In the genomic region with DNA sequence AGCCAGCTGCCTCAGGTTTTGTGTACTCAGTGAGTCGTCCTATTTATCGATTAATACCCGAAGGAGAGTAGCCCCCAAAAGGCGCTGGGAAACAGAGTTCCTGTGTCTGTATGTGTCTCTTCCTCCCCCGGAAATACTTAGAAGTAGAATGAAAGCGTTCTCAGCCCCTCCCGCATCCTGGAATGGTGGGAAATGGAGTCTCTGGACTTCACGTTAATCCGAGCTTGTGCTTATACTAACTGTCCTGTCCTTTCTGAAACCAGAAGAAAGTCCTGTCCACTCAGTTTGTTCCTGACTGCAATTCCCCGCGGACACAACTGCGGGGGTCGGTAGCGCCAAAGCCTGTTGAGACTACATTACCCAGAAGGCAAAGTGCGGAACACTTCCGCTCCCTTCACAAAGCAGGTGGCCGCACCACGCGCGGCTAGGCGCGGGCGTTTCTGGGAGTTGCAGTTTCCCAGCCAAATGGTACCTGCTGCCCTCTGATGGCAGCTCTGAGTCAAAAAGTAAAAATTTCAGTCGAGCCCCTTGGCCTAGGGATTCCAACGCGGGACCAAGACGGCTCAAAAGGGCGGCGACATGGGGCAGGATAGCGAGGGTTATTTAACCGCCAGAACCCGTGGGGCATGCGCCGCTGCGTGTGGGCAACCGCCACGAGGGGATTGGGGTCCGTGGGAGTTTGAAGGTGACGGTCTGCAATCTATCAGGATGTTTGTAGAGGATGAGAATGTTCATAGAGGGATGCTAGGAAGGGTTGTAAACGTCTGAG, we compare ENCODE assay signal across 1 cellular context.
TF ChIP-seq lines count a peak whose summit lies in the region.

No MANE protein-coding gene starts in this region.

TF ChIP-seq in K562, 482 proteins besides CTCF, POLR2A, EP300 and RAD21 (continues in another document):
- TF ChIP-seq BMI1 (IDR thresholded peaks at IDR 0.05; ENCODE audit: low read length) (no peak), MAZ (CRISPR knock-in tag; conservative IDR thresholded peaks at IDR 0.05 in 1 of 2, IDR thresholded peaks at IDR 0.05 in 1 of 2) (peak; percentile 91 to 94), ZZZ3 (IDR thresholded peaks at IDR 0.05) (no peak), FIP1L1 (IDR thresholded peaks at IDR 0.05; ENCODE audit: low read depth, low read length, poor library complexity, severe bottlenecking) (no peak), HDAC8 (tag; IDR thresholded peaks at IDR 0.05) (no peak), POLR3A (IDR thresholded peaks at IDR 0.05; ENCODE audit: borderline replicate concordance, extremely low read depth, insufficient read depth, insufficient read length) (no peak), HDAC1 (IDR thresholded peaks at IDR 0.05) (0 out of 4 replicates have a peak, but pooled peaks of 1 of the 2 experiments have one; percentile 5), RBM17 (IDR thresholded peaks at IDR 0.05; ENCODE audit: borderline replicate concordance, low read depth, low read length) (no peak), ZNF444 (CRISPR knock-in tag; IDR thresholded peaks at IDR 0.05) (no peak), RBM39 (optimal IDR thresholded peaks at IDR 0.05; ENCODE audit: low read depth, low read length) (peak; percentile 32), PHF8 (IDR thresholded peaks at IDR 0.05; ENCODE audit: borderline replicate concordance, low read length) (peak; percentile 30; the same call in 1 of the 2 replicates), NR2F6 (CRISPR knock-in tag; IDR thresholded peaks at IDR 0.05) (0 out of 2 replicates have a peak, but pooled peaks have one; percentile 31), ZBED1 (IDR thresholded peaks at IDR 0.05) (no peak; the same call in 1 of the 2 replicates), NCOR1 (IDR thresholded peaks at IDR 0.05) (no peak), KDM2B (CRISPR knock-in tag; IDR thresholded peaks at IDR 0.05) (no peak), EP400 (IDR thresholded peaks at IDR 0.05) (peak; percentile 80), SMARCA4 (IDR thresholded peaks at IDR 0.05) (no peak), PPARD (CRISPR knock-in tag; IDR thresholded peaks at IDR 0.05) (no peak), ZNF212 (CRISPR knock-in tag; IDR thresholded peaks at IDR 0.05) (peak; percentile 64; the same call in 1 of the 2 replicates), SOX6 (IDR thresholded peaks at IDR 0.05) (peak; percentile 13; the same call in 1 of the 2 replicates), ZNF699 (CRISPR knock-in tag; IDR thresholded peaks at IDR 0.05; ENCODE audit: insufficient replicate concordance) (no peak), CBX2 (IDR thresholded peaks at IDR 0.05; ENCODE audit: insufficient read depth, low read length, poor library complexity, severe bottlenecking) (no peak), GATA2 (CRISPR knock-in tag; IDR thresholded peaks at IDR 0.05) (no peak), ZNF707 (CRISPR knock-in tag; conservative IDR thresholded peaks at IDR 0.05) (no peak), ZNF583 (CRISPR knock-in tag; IDR thresholded peaks at IDR 0.05) (peak; percentile 82), NONO (IDR thresholded peaks at IDR 0.05; ENCODE audit: low read depth in 2 of 2, low read length in 1 of 2) (no peak), POLR2H (tag; IDR thresholded peaks at IDR 0.05; ENCODE audit: low read depth) (0 out of 2 replicates have a peak, but pooled peaks have one; percentile 44), NFXL1 (CRISPR knock-in tag; IDR thresholded peaks at IDR 0.05) (0 out of 2 replicates have a peak, but pooled peaks have one; percentile 56), HMGN3 (IDR thresholded peaks at IDR 0.05; ENCODE audit: borderline replicate concordance, extremely low read depth, insufficient read length, low read depth, low read length) (no peak), E2F3 (CRISPR knock-in tag; IDR thresholded peaks at IDR 0.05) (peak; percentile 76; the same call in 1 of the 2 replicates), BRF1 (IDR thresholded peaks at IDR 0.05; ENCODE audit: borderline replicate concordance, extremely low read depth, insufficient read length) (no peak), MEIS2 (IDR thresholded peaks at IDR 0.05; ENCODE audit: partially characterized antibody) (no peak), SAFB (IDR thresholded peaks at IDR 0.05; ENCODE audit: borderline replicate concordance, low read depth, low read length) (peak; percentile 33; the same call in 1 of the 2 replicates), ETV5 (CRISPR knock-in tag; IDR thresholded peaks at IDR 0.05; ENCODE audit: low read depth) (peak; percentile 93), HDAC3 (IDR thresholded peaks at IDR 0.05; ENCODE audit: borderline replicate concordance, partially characterized antibody) (no peak), MEF2A (IDR thresholded peaks at IDR 0.05; ENCODE audit: control insufficient read depth, low read depth, low read length) (0 out of 2 replicates have a peak, but pooled peaks have one; percentile 40), MEF2D (tag; conservative IDR thresholded peaks at IDR 0.05; ENCODE audit: low read depth) (peak; percentile 58; the same call in 1 of the 2 replicates), OTX1 (CRISPR knock-in tag; IDR thresholded peaks at IDR 0.05) (peak; percentile 77; the same call in 1 of the 2 replicates), ARID2 (IDR thresholded peaks at IDR 0.05) (no peak), ETV6 (IDR thresholded peaks at IDR 0.05; ENCODE audit: borderline replicate concordance in 1 of 2, low read depth in 2 of 2, low read length in 1 of 2) (no peak), ETV6 (CRISPR knock-in tag; IDR thresholded peaks at IDR 0.05; ENCODE audit: borderline replicate concordance) (no peak)
- TF ChIP-seq, protein P1, sequence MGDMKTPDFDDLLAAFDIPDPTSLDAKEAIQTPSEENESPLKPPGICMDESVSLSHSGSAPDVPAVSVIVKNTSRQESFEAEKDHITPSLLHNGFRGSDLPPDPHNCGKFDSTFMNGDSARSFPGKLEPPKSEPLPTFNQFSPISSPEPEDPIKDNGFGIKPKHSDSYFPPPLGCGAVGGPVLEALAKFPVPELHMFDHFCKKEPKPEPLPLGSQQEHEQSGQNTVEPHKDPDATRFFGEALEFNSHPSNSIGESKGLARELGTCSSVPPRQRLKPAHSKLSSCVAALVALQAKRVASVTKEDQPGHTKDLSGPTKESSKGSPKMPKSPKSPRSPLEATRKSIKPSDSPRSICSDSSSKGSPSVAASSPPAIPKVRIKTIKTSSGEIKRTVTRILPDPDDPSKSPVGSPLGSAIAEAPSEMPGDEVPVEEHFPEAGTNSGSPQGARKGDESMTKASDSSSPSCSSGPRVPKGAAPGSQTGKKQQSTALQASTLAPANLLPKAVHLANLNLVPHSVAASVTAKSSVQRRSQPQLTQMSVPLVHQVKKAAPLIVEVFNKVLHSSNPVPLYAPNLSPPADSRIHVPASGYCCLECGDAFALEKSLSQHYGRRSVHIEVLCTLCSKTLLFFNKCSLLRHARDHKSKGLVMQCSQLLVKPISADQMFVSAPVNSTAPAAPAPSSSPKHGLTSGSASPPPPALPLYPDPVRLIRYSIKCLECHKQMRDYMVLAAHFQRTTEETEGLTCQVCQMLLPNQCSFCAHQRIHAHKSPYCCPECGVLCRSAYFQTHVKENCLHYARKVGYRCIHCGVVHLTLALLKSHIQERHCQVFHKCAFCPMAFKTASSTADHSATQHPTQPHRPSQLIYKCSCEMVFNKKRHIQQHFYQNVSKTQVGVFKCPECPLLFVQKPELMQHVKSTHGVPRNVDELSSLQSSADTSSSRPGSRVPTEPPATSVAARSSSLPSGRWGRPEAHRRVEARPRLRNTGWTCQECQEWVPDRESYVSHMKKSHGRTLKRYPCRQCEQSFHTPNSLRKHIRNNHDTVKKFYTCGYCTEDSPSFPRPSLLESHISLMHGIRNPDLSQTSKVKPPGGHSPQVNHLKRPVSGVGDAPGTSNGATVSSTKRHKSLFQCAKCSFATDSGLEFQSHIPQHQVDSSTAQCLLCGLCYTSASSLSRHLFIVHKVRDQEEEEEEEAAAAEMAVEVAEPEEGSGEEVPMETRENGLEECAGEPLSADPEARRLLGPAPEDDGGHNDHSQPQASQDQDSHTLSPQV (IDR thresholded peaks at IDR 0.05) = peak; percentile 91
- TF ChIP-seq, protein P2, sequence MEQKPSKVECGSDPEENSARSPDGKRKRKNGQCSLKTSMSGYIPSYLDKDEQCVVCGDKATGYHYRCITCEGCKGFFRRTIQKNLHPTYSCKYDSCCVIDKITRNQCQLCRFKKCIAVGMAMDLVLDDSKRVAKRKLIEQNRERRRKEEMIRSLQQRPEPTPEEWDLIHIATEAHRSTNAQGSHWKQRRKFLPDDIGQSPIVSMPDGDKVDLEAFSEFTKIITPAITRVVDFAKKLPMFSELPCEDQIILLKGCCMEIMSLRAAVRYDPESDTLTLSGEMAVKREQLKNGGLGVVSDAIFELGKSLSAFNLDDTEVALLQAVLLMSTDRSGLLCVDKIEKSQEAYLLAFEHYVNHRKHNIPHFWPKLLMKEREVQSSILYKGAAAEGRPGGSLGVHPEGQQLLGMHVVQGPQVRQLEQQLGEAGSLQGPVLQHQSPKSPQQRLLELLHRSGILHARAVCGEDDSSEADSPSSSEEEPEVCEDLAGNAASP (IDR thresholded peaks at IDR 0.05) = no peak
- TF ChIP-seq, protein P3, sequence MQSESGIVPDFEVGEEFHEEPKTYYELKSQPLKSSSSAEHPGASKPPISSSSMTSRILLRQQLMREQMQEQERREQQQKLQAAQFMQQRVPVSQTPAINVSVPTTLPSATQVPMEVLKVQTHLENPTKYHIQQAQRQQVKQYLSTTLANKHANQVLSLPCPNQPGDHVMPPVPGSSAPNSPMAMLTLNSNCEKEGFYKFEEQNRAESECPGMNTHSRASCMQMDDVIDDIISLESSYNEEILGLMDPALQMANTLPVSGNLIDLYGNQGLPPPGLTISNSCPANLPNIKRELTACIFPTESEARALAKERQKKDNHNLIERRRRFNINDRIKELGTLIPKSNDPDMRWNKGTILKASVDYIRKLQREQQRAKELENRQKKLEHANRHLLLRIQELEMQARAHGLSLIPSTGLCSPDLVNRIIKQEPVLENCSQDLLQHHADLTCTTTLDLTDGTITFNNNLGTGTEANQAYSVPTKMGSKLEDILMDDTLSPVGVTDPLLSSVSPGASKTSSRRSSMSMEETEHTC (IDR thresholded peaks at IDR 0.05) = peak; percentile 58; the same call in 1 of the 2 replicates
- TF ChIP-seq, protein P4, sequence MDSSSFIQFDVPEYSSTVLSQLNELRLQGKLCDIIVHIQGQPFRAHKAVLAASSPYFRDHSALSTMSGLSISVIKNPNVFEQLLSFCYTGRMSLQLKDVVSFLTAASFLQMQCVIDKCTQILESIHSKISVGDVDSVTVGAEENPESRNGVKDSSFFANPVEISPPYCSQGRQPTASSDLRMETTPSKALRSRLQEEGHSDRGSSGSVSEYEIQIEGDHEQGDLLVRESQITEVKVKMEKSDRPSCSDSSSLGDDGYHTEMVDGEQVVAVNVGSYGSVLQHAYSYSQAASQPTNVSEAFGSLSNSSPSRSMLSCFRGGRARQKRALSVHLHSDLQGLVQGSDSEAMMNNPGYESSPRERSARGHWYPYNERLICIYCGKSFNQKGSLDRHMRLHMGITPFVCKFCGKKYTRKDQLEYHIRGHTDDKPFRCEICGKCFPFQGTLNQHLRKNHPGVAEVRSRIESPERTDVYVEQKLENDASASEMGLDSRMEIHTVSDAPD (CRISPR knock-in tag; IDR thresholded peaks at IDR 0.05) = no peak
- TF ChIP-seq, protein P5, sequence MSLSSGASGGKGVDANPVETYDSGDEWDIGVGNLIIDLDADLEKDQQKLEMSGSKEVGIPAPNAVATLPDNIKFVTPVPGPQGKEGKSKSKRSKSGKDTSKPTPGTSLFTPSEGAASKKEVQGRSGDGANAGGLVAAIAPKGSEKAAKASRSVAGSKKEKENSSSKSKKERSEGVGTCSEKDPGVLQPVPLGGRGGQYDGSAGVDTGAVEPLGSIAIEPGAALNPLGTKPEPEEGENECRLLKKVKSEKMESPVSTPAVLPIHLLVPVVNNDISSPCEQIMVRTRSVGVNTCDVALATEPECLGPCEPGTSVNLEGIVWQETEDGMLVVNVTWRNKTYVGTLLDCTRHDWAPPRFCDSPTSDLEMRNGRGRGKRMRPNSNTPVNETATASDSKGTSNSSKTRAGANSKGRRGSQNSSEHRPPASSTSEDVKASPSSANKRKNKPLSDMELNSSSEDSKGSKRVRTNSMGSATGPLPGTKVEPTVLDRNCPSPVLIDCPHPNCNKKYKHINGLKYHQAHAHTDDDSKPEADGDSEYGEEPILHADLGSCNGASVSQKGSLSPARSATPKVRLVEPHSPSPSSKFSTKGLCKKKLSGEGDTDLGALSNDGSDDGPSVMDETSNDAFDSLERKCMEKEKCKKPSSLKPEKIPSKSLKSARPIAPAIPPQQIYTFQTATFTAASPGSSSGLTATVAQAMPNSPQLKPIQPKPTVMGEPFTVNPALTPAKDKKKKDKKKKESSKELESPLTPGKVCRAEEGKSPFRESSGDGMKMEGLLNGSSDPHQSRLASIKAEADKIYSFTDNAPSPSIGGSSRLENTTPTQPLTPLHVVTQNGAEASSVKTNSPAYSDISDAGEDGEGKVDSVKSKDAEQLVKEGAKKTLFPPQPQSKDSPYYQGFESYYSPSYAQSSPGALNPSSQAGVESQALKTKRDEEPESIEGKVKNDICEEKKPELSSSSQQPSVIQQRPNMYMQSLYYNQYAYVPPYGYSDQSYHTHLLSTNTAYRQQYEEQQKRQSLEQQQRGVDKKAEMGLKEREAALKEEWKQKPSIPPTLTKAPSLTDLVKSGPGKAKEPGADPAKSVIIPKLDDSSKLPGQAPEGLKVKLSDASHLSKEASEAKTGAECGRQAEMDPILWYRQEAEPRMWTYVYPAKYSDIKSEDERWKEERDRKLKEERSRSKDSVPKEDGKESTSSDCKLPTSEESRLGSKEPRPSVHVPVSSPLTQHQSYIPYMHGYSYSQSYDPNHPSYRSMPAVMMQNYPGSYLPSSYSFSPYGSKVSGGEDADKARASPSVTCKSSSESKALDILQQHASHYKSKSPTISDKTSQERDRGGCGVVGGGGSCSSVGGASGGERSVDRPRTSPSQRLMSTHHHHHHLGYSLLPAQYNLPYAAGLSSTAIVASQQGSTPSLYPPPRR (CRISPR knock-in tag; IDR thresholded peaks at IDR 0.05; ENCODE audit: borderline replicate concordance) = no peak
- TF ChIP-seq, protein P6, sequence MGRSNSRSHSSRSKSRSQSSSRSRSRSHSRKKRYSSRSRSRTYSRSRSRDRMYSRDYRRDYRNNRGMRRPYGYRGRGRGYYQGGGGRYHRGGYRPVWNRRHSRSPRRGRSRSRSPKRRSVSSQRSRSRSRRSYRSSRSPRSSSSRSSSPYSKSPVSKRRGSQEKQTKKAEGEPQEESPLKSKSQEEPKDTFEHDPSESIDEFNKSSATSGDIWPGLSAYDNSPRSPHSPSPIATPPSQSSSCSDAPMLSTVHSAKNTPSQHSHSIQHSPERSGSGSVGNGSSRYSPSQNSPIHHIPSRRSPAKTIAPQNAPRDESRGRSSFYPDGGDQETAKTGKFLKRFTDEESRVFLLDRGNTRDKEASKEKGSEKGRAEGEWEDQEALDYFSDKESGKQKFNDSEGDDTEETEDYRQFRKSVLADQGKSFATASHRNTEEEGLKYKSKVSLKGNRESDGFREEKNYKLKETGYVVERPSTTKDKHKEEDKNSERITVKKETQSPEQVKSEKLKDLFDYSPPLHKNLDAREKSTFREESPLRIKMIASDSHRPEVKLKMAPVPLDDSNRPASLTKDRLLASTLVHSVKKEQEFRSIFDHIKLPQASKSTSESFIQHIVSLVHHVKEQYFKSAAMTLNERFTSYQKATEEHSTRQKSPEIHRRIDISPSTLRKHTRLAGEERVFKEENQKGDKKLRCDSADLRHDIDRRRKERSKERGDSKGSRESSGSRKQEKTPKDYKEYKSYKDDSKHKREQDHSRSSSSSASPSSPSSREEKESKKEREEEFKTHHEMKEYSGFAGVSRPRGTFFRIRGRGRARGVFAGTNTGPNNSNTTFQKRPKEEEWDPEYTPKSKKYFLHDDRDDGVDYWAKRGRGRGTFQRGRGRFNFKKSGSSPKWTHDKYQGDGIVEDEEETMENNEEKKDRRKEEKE (IDR thresholded peaks at IDR 0.05; ENCODE audit: borderline replicate concordance in 1 of 2, control insufficient read depth in 1 of 2, low read depth in 2 of 2, low read length in 1 of 2) = no peak
